Comparison of ENCODE assay signal across 9 cellular contexts in genomic region chr15:66505818-66506217, GRCh38. TPM values are rescaled to one million over a fixed set of nuclear protein-coding genes. Genes with fewer than 3 reads are reported as not detected.
DNase-seq lines count a peak whose midpoint lies in the region; ATAC-seq and TF ChIP-seq lines count a peak whose summit lies in the region.
"Had no signal": no experiment of that assay in that cellular context is flagged by ENCODE, and none has a peak within 500 bp of the region (broad histone marks: within the 10 kb centered on the region; RNA-seq: fewer than 3 reads in every experiment).

No MANE protein-coding gene starts in this region.

- H3K9ac ChIP-seq in KMS-11: peak overlapping the region; percentile 98; the same call in 1 of the 2 replicates
- H3K9ac ChIP-seq in muscle layer of colon (ENCODE audit: low read length): peak overlapping the region; percentile 87

- H3K27ac Mint-ChIP-seq in chondrocyte (ENCODE audit: unreplicated experiment): peak overlapping the region; percentile 100

- no peaks in the 10 kb centered on the region for H3K27me3 Mint-ChIP-seq in chondrocyte (ENCODE audit: low read depth)

- peaks cover 16% of the 10 kb centered on the region for H3K36me3 Mint-ChIP-seq in chondrocyte (ENCODE audit: low read depth)

- H3K36me3 ChIP-seq in KMS-11 (ENCODE audit: insufficient read depth): peaks cover 24% of the 10 kb centered on the region
- peaks cover 26% of the 10 kb centered on the region for H3K36me3 ChIP-seq in muscle layer of colon (ENCODE audit: insufficient read depth, low read length)

- H3K4me1 ChIP-seq in KMS-11 (ENCODE audit: low read depth, poor library complexity, severe bottlenecking): peaks cover 34% of the 10 kb centered on the region
- H3K4me1 ChIP-seq in muscle layer of colon (ENCODE audit: insufficient read depth, low read length): peaks cover 21% of the 10 kb centered on the region

- peaks cover 70% of the 10 kb centered on the region for H3K79me2 ChIP-seq in KMS-11 (ENCODE audit: insufficient read depth, low read depth)

- H2AFZ ChIP-seq in KMS-11 (ENCODE audit: low read depth): peak overlapping the region; percentile 76

- H3K4me3 ChIP-seq in AG09309 (ENCODE audit: control insufficient read depth, low read depth, low read length): peak overlapping the region; percentile 96
- no peak overlapping the region for H3K4me3 ChIP-seq in KMS-11 (IDR thresholded peaks at IDR 0.05; ENCODE audit: insufficient read depth, low read depth, low read length)
- H3K4me3 ChIP-seq in muscle layer of colon (ENCODE audit: low read depth in 1 of 2, low read length in 2 of 2): peak overlapping the region in 1 of 2 donors; percentile 95

- peaks cover 10% of the 10 kb centered on the region for H4K20me1 ChIP-seq in KMS-11 (ENCODE audit: insufficient read depth)

- H3K4me1 Mint-ChIP-seq in chondrocyte (ENCODE audit: low read depth): peaks cover 38% of the 10 kb centered on the region

- TF ChIP-seq CTCF in AG09309 (IDR thresholded peaks at IDR 0.05; ENCODE audit: control insufficient read depth, insufficient read depth, low read depth, low read length, missing control alignments): no peak
- no peak for TF ChIP-seq CTCF in KMS-11 (conservative IDR thresholded peaks at IDR 0.05; ENCODE audit: low read depth, low read length)
- no peak for TF ChIP-seq CTCF in chondrocyte (IDR thresholded peaks at IDR 0.05)

- peak overlapping the region; percentile 97 for H3K4me2 ChIP-seq in KMS-11

- H3K27ac ChIP-seq in KMS-11 (peak overlapping the region; percentile 96; the same call in 1 of the 2 replicates), muscle layer of colon (ENCODE audit: low read depth, low read length) (no peak overlapping the region)

- DNase-seq in AG09309 (ENCODE audit: low read depth): no peak
- DNase-seq in chondrocyte (ENCODE audit: low spot score): no peak
- no peak for DNase-seq in GM19238 (ENCODE audit: insufficient read length, low spot score)
- no peak for DNase-seq in HT-29 (ENCODE audit: low spot score)

- peak overlapping the region; percentile 100 for H3K4me3 Mint-ChIP-seq in chondrocyte (ENCODE audit: unreplicated experiment)

- H3K9me3 ChIP-seq in muscle layer of colon (ENCODE audit: low read length): no peaks in the 10 kb centered on the region

- H3K9me3 Mint-ChIP-seq in chondrocyte (ENCODE audit: low read depth): no peaks in the 10 kb centered on the region

- no peak for ATAC-seq in HG03139 (IDR thresholded peaks at IDR 0.05; ENCODE audit: unreplicated experiment)
- ATAC-seq in activated CD4-positive, CD25-positive, alpha-beta regulatory T cell treated with anti-CD3 and anti-CD28 coated beads, Interleukin-2, amount 50 U/mL, for 24 hours: no peak

- H3K27me3 ChIP-seq in KMS-11 (ENCODE audit: insufficient read depth, low read depth): no peaks in the 10 kb centered on the region
- no peaks in the 10 kb centered on the region for H3K27me3 ChIP-seq in muscle layer of colon (ENCODE audit: control insufficient read depth in 1 of 2, insufficient read depth in 2 of 2, low read length in 2 of 2)

RNA-seq across cellular contexts. Expression of gene ZWILCH, which starts 0.7 kb away (rescaled TPM):
- total RNA-seq in chondrocyte: 10.0 to 17.5 TPM (median 11.0 TPM) in 3 replicates
- 9.2 and 15.4 TPM in 2 replicates for total RNA-seq in HT-29 (2014; rRNA removed; shearing (Covaris generic))

RNA-seq across cellular contexts. Expression of gene RPL4, which starts 1.2 kb away (rescaled TPM):
- 1,774 to 1,912 TPM (median 1,787 TPM) in 3 replicates for total RNA-seq in chondrocyte
- total RNA-seq in HT-29 (2014; rRNA removed; shearing (Covaris generic)): 5,364 and 5,662 TPM in 2 replicates

RNA-seq across cellular contexts. Expression of gene SNAPC5, which starts 8.3 kb away (rescaled TPM):
- 13.9 to 27.7 TPM (median 15.0 TPM) in 3 replicates for total RNA-seq in chondrocyte
- total RNA-seq in HT-29 (2014; rRNA removed; shearing (Covaris generic)): 27.9 and 32.3 TPM in 2 replicates

RNA-seq across cellular contexts. Expression of gene LCTL, which starts 60.0 kb away (rescaled TPM):
- total RNA-seq in chondrocyte: 0.31 to 0.50 TPM (median 0.31 TPM) in 3 replicates
- not detected in 2 replicates for total RNA-seq in HT-29 (2014; rRNA removed; shearing (Covaris generic))
- total RNA-seq: NCI-H460 had no signal
